In genomic region chr6:138275976-138276375, GRCh38 we compare ENCODE assay signal across 29 cellular contexts. TPM values are rescaled to one million over a fixed set of nuclear protein-coding genes. Genes with fewer than 3 reads are reported as not detected.
A peak's percentile ranks its signal among the peaks of the same experiment; 100 is the strongest.
DNase-seq lines count a peak whose midpoint lies in the region; ATAC-seq and TF ChIP-seq lines count a peak whose summit lies in the region.
"Had no signal": no experiment of that assay in that cellular context is flagged by ENCODE, and none has a peak within 500 bp of the region (broad histone marks: within the 10 kb centered on the region; RNA-seq: fewer than 3 reads in every experiment).

No MANE protein-coding gene starts in this region.

- H3K27ac Mint-ChIP-seq in MCF 10A (ENCODE audit: low read depth, unreplicated experiment) = no peak overlapping the region
- no peak overlapping the region for H3K27ac Mint-ChIP-seq in naive thymus-derived CD8-positive, alpha-beta T cell
- H3K27ac Mint-ChIP-seq: activated naive CD8-positive, alpha-beta T cell treated with anti-CD3 and anti-CD28 coated beads, Interleukin-2, amount 10 ng/mL, durations not matched to agents 7 days and 5 days; natural killer cell treated with Interleukin-12 subunit alpha and Interleukin-12 subunit beta and Interleukin-15 and Interleukin-18, amount 100 ng/mL, for 72 hours had no signal

- no peaks in the 10 kb centered on the region for H3K79me2 ChIP-seq in mammary epithelial cell (ENCODE audit: insufficient read depth, low read length)

- no peaks in the 10 kb centered on the region for H3K27me3 Mint-ChIP-seq in MCF 10A (ENCODE audit: insufficient read depth, unreplicated experiment)
- peaks cover 0 to 2% (median under 1%) of the 10 kb centered on the region in 5 donors for H3K27me3 Mint-ChIP-seq in naive thymus-derived CD8-positive, alpha-beta T cell
- H3K27me3 Mint-ChIP-seq: activated naive CD8-positive, alpha-beta T cell treated with anti-CD3 and anti-CD28 coated beads, Interleukin-2, amount 10 ng/mL, durations not matched to agents 7 days and 5 days; natural killer cell treated with Interleukin-12 subunit alpha and Interleukin-12 subunit beta and Interleukin-15 and Interleukin-18, amount 100 ng/mL, for 72 hours had no signal

- H3K4me3 Mint-ChIP-seq in MCF 10A (ENCODE audit: unreplicated experiment) = no peak overlapping the region
- no peak overlapping the region for H3K4me3 Mint-ChIP-seq in naive thymus-derived CD8-positive, alpha-beta T cell
- H3K4me3 Mint-ChIP-seq: activated naive CD8-positive, alpha-beta T cell treated with anti-CD3 and anti-CD28 coated beads, Interleukin-2, amount 10 ng/mL, durations not matched to agents 7 days and 5 days; central memory CD8-positive, alpha-beta T cell; natural killer cell treated with Interleukin-12 subunit alpha and Interleukin-12 subunit beta and Interleukin-15 and Interleukin-18, amount 100 ng/mL, for 72 hours had no signal

- TF ChIP-seq CTCF in mammary epithelial cell (conservative IDR thresholded peaks at IDR 0.05 in 1 of 2, IDR thresholded peaks at IDR 0.05 in 1 of 2; ENCODE audit: extremely low read depth in 1 of 2, insufficient read depth in 1 of 2, low read depth in 1 of 2, low read length in 2 of 2) (no peak), MCF 10A (IDR thresholded peaks at IDR 0.05; ENCODE audit: unreplicated experiment) (no peak)

- intact Hi-C loops in mammary epithelial cell (cut with micrococcal nuclease) (loop anchor here (5.0 kb wide), 1 partner anchor 274 kb away; no protein-coding TSS in a partner anchor), MCF 10A (cut with micrococcal nuclease) (no loop called here)

- ATAC-seq in GM18870 (IDR thresholded peaks at IDR 0.05; ENCODE audit: unreplicated experiment) = no peak
- no peak for ATAC-seq in naive thymus-derived CD8-positive, alpha-beta T cell
- ATAC-seq: heart left ventricle; natural killer cell treated with Interleukin-12 subunit alpha and Interleukin-12 subunit beta and Interleukin-15 and Interleukin-18, amount 100 ng/mL, for 72 hours; Right ventricle myocardium inferior had no signal

- H3K4me3 ChIP-seq in mammary epithelial cell (replicated peaks in 1 of 3; ENCODE audit: insufficient read depth in 1 of 3, low read depth in 2 of 3, low read length in 3 of 3) (no peak overlapping the region), SJCRH30 (no peak overlapping the region)
- H3K4me3 ChIP-seq: BLaER1, heart left ventricle, MG63, thoracic aorta had no signal

- H3K27ac ChIP-seq in mammary epithelial cell (ENCODE audit: insufficient read depth, low read depth, low read length) (no peak overlapping the region), SJCRH30 (no peak overlapping the region), substantia nigra (ENCODE audit: low read depth, low read length, poor library complexity, severe bottlenecking) (peak overlapping the region; percentile 42)
- H3K27ac ChIP-seq: BLaER1, heart left ventricle, thoracic aorta had no signal

- H2AFZ ChIP-seq in mammary epithelial cell (ENCODE audit: low read depth, low read length) = peak overlapping the region; percentile 20

- in situ Hi-C loops in mammary epithelial cell (cut with MboI; ENCODE audit: low sequenced_read_pairs in 2 of 2) = loop anchor here (10.0 to 25.0 kb wide), 2 partner anchors 161 to 236 kb away; no protein-coding TSS in a partner anchor

- no peaks in the 10 kb centered on the region for H3K36me3 Mint-ChIP-seq in MCF 10A (ENCODE audit: insufficient read depth, unreplicated experiment)
- no peaks in the 10 kb centered on the region for H3K36me3 Mint-ChIP-seq in naive thymus-derived CD8-positive, alpha-beta T cell
- H3K36me3 Mint-ChIP-seq: activated naive CD8-positive, alpha-beta T cell treated with anti-CD3 and anti-CD28 coated beads, Interleukin-2, amount 10 ng/mL, durations not matched to agents 7 days and 5 days; natural killer cell treated with Interleukin-12 subunit alpha and Interleukin-12 subunit beta and Interleukin-15 and Interleukin-18, amount 100 ng/mL, for 72 hours had no signal

- H3K4me1 ChIP-seq in mammary epithelial cell (ENCODE audit: insufficient read depth, low read length) = no peaks in the 10 kb centered on the region
- H3K4me1 ChIP-seq in SJCRH30 = no peaks in the 10 kb centered on the region
- H3K4me1 ChIP-seq: BLaER1, heart left ventricle had no signal

- no peaks in the 10 kb centered on the region for H3K9me3 ChIP-seq in mammary epithelial cell (replicated peaks; ENCODE audit: insufficient read depth, low read length)
- H3K9me3 ChIP-seq in SJCRH30 (replicated peaks) = no peaks in the 10 kb centered on the region
- H3K9me3 ChIP-seq: BLaER1, heart left ventricle, MG63, thoracic aorta had no signal

- H3K27me3 ChIP-seq in mammary epithelial cell (ENCODE audit: insufficient read depth, low read length) (no peaks in the 10 kb centered on the region), SJCRH30 (no peaks in the 10 kb centered on the region)
- H3K27me3 ChIP-seq: BLaER1, heart left ventricle, MG63 had no signal

- H3K36me3 ChIP-seq in mammary epithelial cell (ENCODE audit: insufficient read depth, low read length) = no peaks in the 10 kb centered on the region
- H3K36me3 ChIP-seq in SJCRH30 = 0 out of 2 replicates have a peak, but pooled peaks cover 2% of the 10 kb centered on the region
- H3K36me3 ChIP-seq: BLaER1, heart left ventricle, MG63, thoracic aorta had no signal

- BruUV-seq in mammary epithelial cell (replicated peaks; lab: Mats Ljungman, UMichigan) (no TSS peak), MCF 10A (replicated peaks; lab: Mats Ljungman, UMichigan) (no TSS peak)

- H3K9ac ChIP-seq in mammary epithelial cell (ENCODE audit: insufficient read depth, low read length) = no peak overlapping the region
- H3K9ac ChIP-seq: BLaER1 had no signal

- H3K4me1 Mint-ChIP-seq in MCF 10A (ENCODE audit: insufficient read depth, unreplicated experiment) = no peaks in the 10 kb centered on the region
- no peaks in the 10 kb centered on the region for H3K4me1 Mint-ChIP-seq in naive thymus-derived CD8-positive, alpha-beta T cell
- H3K4me1 Mint-ChIP-seq: activated naive CD8-positive, alpha-beta T cell treated with anti-CD3 and anti-CD28 coated beads, Interleukin-2, amount 10 ng/mL, durations not matched to agents 7 days and 5 days; central memory CD8-positive, alpha-beta T cell had no signal

- WGBS in mammary epithelial cell (ENCODE audit: low coverage, missing lambda C conversion rate) = 36% methylated on average over 3 of the region's 3 CpGs

- dilution Hi-C loops in mammary epithelial cell (cut with HindIII; ENCODE audit: low sequenced_read_pairs) = no loop called here

- no peaks in the 10 kb centered on the region for H3K9me3 Mint-ChIP-seq in MCF 10A (ENCODE audit: unreplicated experiment)
- H3K9me3 Mint-ChIP-seq in naive thymus-derived CD8-positive, alpha-beta T cell = no peaks in the 10 kb centered on the region
- H3K9me3 Mint-ChIP-seq: activated naive CD8-positive, alpha-beta T cell treated with anti-CD3 and anti-CD28 coated beads, Interleukin-2, amount 10 ng/mL, durations not matched to agents 7 days and 5 days; central memory CD8-positive, alpha-beta T cell; natural killer cell treated with Interleukin-12 subunit alpha and Interleukin-12 subunit beta and Interleukin-15 and Interleukin-18, amount 100 ng/mL, for 72 hours had no signal

- CTCF ChIA-PET in mammary epithelial cell (lab: Charles Lee; ENCODE audit: low non-redundant PET) = no interaction called here
- CTCF ChIA-PET in MCF 10A (lab: Yijun Ruan, JAX) = interaction anchor here (0.5 kb wide), 1 partner anchor 126 kb away, joined by 3 read pairs; no protein-coding TSS in a partner anchor

- POLR2A ChIA-PET in MCF 10A (lab: Yijun Ruan, JAX) = interaction anchor here (0.8 kb wide), 1 partner anchor 26 kb away, joined by 3 read pairs; no protein-coding TSS in a partner anchor
- POLR2A ChIA-PET in naive thymus-derived CD8-positive, alpha-beta T cell (lab: Charles Lee) = no interaction called here

- no peak for DNase-seq in mammary epithelial cell
- no peak for DNase-seq in MCF 10A (ENCODE audit: unreplicated experiment)
- DNase-seq in SJCRH30 = peak; percentile 42 to 72
- DNase-seq in globus pallidus (ENCODE audit: low spot score) = peak; percentile 40
- no peak for DNase-seq in substantia nigra (lab: John Stamatoyannopoulos, UW)
- no peak for DNase-seq in NCI-H524 (lab: John Stamatoyannopoulos, UW)
- DNase-seq in naive thymus-derived CD8-positive, alpha-beta T cell = no peak
- DNase-seq: activated CD4-positive, alpha-beta T cell treated with anti-CD3 and anti-CD28 coated beads, Interleukin-2, amount 50 U/mL, for 48 hours; activated CD4-positive, CD25-positive, alpha-beta regulatory T cell; activated CD8-positive, alpha-beta memory T cell treated with anti-CD3 and anti-CD28 coated beads, Interleukin-2, amount 50 U/mL, for 48 hours; activated naive CD8-positive, alpha-beta T cell treated with anti-CD3 and anti-CD28 coated beads, Interleukin-2, amount 10 ng/mL, durations not matched to agents 7 days and 5 days; heart left ventricle; MG63; midbrain; NCI-H1436 treated with DMSO at 0.1 percent for 48 hours; NCI-H2171; NCI-H524 treated with DMSO at 0.1 percent for 48 hours; OCI-M1; retina; stimulated activated CD4-positive, alpha-beta T cell treated with anti-CD3 and anti-CD28 coated beads, Interleukin-4, amount 100 ng/mL, for 1 hour; stimulated activated naive CD4-positive, alpha-beta T cell had no signal

- H4K20me1 ChIP-seq in mammary epithelial cell (ENCODE audit: insufficient read depth, low read length) = no peaks in the 10 kb centered on the region
- H4K20me1 ChIP-seq: BLaER1 had no signal

- H3K4me2 ChIP-seq in mammary epithelial cell (ENCODE audit: insufficient read depth, low read depth, low read length) = no peak overlapping the region
- H3K4me2 ChIP-seq: BLaER1 had no signal

RNA-seq across cellular contexts. Expression of gene PBOV1, which starts 57.7 kb away (rescaled TPM):
- not detected for total RNA-seq in mammary epithelial cell
- not detected for polyA plus RNA-seq in mammary epithelial cell
- polyA minus RNA-seq in mammary epithelial cell = not detected
- total RNA-seq in MCF 10A (2022) = not detected in 2 replicates
- total RNA-seq in SJCRH30 (2014; rRNA removed; shearing (Covaris generic)) = not detected in 2 replicates
- not detected for total RNA-seq in naive thymus-derived CD8-positive, alpha-beta T cell
- polyA plus RNA-seq in naive thymus-derived CD8-positive, alpha-beta T cell = not detected
- total RNA-seq: activated naive CD8-positive, alpha-beta T cell treated with anti-CD3 and anti-CD28 coated beads, Interleukin-2, amount 10 ng/mL, durations not matched to agents 7 days and 5 days; dermis microvascular lymphatic vessel endothelial cell; heart left ventricle; natural killer cell treated with Interleukin-12 subunit alpha and Interleukin-12 subunit beta and Interleukin-15 and Interleukin-18, amount 100 ng/mL, for 72 hours; osteocyte; Right ventricle myocardium inferior; thoracic aorta had no signal
- polyA plus RNA-seq: heart left ventricle had no signal

Comparison
In these comparisons a context has a peak if more than half of its experiments do, and no peak if none do; other contexts are left out.
1. DNase-seq: peak in SJCRH30 (2 of 2) and globus pallidus (single experiment); none in mammary epithelial cell (single experiment), MCF 10A (single experiment), substantia nigra (0 of 49), NCI-H524 (0 of 2) and naive thymus-derived CD8-positive, alpha-beta T cell (0 of 10).